8 cellular contexts compared by ENCODE assay signal in genomic region chr4:153204247-153205027, GRCh38. TPM values are rescaled to one million over a fixed set of nuclear protein-coding genes. Genes with fewer than 3 reads are reported as not detected.
DNase-seq lines count a peak whose midpoint lies in the region; FAIRE-seq and TF ChIP-seq lines count a peak whose summit lies in the region.

TRIM2 (plus strand) TSS chr4:153204443; CDS start chr4:153204531, 88 bp downstream.

- H3K56ac ChIP-seq in mesendoderm (ENCODE audit: low read length), result peak within 1 kb of the TSS; percentile 80

- H2AFZ ChIP-seq in endothelial cell of umbilical vein (ENCODE audit: low read depth, low read length), result peak within 1 kb of the TSS; percentile 62

- peak within 1 kb of the TSS; percentile 84 for H3K4me3 Mint-ChIP-seq in type B pancreatic cell

- H2AK5ac ChIP-seq in mesendoderm (ENCODE audit: low read length), result peak within 1 kb of the TSS; percentile 43

- no peaks in the 10 kb centered on the region for H3K9me1 ChIP-seq in endothelial cell of umbilical vein (replicated peaks; ENCODE audit: control insufficient read depth, extremely low read depth, insufficient read depth, low read length)

- no peak within 1 kb of the TSS for H3K23ac ChIP-seq in mesendoderm (ENCODE audit: low read length)

- WGBS in mesendoderm (ENCODE audit: extremely low coverage, insufficient coverage, low lambda C conversion rate), result no CpG with 5 or more reads among the region's 15 CpGs

- H3K4me1 Mint-ChIP-seq in type B pancreatic cell (ENCODE audit: unreplicated experiment), result peaks cover 27% of the 10 kb centered on the region

- no peak within 1 kb of the TSS for H3K9ac ChIP-seq in endothelial cell of umbilical vein (replicated peaks; ENCODE audit: extremely low read depth, insufficient read depth, low read length)
- H3K9ac ChIP-seq in mesendoderm (ENCODE audit: low read length), result peak within 1 kb of the TSS; percentile 63

- CTCF ChIA-PET in HEK293T (lab: Yijun Ruan, JAX) (interaction anchor here (0.6 to 4.1 kb wide), 9 partner anchors 9 to 121 kb away, joined by 3 to 17 read pairs (median 4); no protein-coding TSS in a partner anchor), endothelial cell of umbilical vein (lab: Charles Lee) (interaction anchor here (1.0 to 1.3 kb wide), 5 partner anchors 9 to 546 kb away, joined by 3 to 9 read pairs (median 3); no protein-coding TSS in a partner anchor)

- POLR2A ChIA-PET in HEK293T (lab: Yijun Ruan, JAX), result interaction anchor here (0.5 to 2.2 kb wide), 11 partner anchors 8 to 142 kb away, joined by 3 to 18 read pairs (median 4); no protein-coding TSS in a partner anchor
- POLR2A ChIA-PET in endothelial cell of umbilical vein (lab: Charles Lee), result no interaction called here

- H3K4me3 ChIP-seq in Peyer's patch (peak within 1 kb of the TSS in 3 of 4 donors; percentile 16 to 56 (median 43)), endothelial cell of umbilical vein (replicated peaks in 1 of 3; ENCODE audit: insufficient read depth in 1 of 3, low read depth in 1 of 3, low read length in 3 of 3) (no peak within 1 kb of the TSS), mesendoderm (ENCODE audit: low read length) (peak within 1 kb of the TSS; percentile 28)

- no peaks in the 10 kb centered on the region for H4K20me1 ChIP-seq in endothelial cell of umbilical vein (replicated peaks; ENCODE audit: control insufficient read depth, extremely low read depth, insufficient read depth, low read length)

- peak within 1 kb of the TSS; percentile 78 for H3K27ac Mint-ChIP-seq in type B pancreatic cell

- peak within 1 kb of the TSS in 3 of 4 donors; percentile 69 to 94 (median 88) for H3K27ac ChIP-seq in Peyer's patch
- no peak within 1 kb of the TSS for H3K27ac ChIP-seq in endothelial cell of umbilical vein (ENCODE audit: insufficient read depth, low read depth, low read length)
- H3K27ac ChIP-seq in mesendoderm (ENCODE audit: low read depth, low read length), result peak within 1 kb of the TSS; percentile 80

- TF ChIP-seq POLR2A in Peyer's patch (IDR thresholded peaks at IDR 0.05) (peak; percentile 72 to 81), endothelial cell of umbilical vein (IDR thresholded peaks at IDR 0.05; ENCODE audit: low read depth, low read length) (no peak)

- H4K5ac ChIP-seq in mesendoderm (ENCODE audit: low read length), result no peak within 1 kb of the TSS

- peak; percentile 93 for DNase-seq in Ammon's horn (ENCODE audit: low spot score)
- peak; percentile 56 for DNase-seq in HEK293T (ENCODE audit: extremely low spot score)
- DNase-seq in Peyer's patch, result peak; percentile 23 to 92 (median 83)
- DNase-seq in endothelial cell of umbilical vein (ENCODE audit: low read depth, low spot score), result peak; percentile 67
- DNase-seq in mesendoderm, result peak; percentile 86
- no peak for DNase-seq in type B pancreatic cell (ENCODE audit: extremely low spot score, unreplicated experiment)
- no peak for DNase-seq in cerebellar nuclear complex (lab: John Stamatoyannopoulos, UW)
- DNase-seq in stimulated activated CD4-positive, alpha-beta T cell treated with anti-CD3 and anti-CD28 coated beads, Interleukin-2, amount 100 ng/mL, for 24 hours, result no peak

- no peaks in the 10 kb centered on the region for H3K79me2 ChIP-seq in endothelial cell of umbilical vein (ENCODE audit: control insufficient read depth, insufficient read depth, low read length)
- no peaks in the 10 kb centered on the region for H3K79me2 ChIP-seq in mesendoderm (ENCODE audit: control insufficient read depth, insufficient read depth, low read length)

- H3K18ac ChIP-seq in mesendoderm (ENCODE audit: low read length), result peak within 1 kb of the TSS; percentile 62

- no peaks in the 10 kb centered on the region for H3K27me3 Mint-ChIP-seq in type B pancreatic cell

- dilution Hi-C loops in endothelial cell of umbilical vein (cut with MboI; ENCODE audit: extremely low pct_ligation_motif_present, low sequenced_read_pairs), result no loop called here

- H2BK15ac ChIP-seq in mesendoderm (replicated peaks; ENCODE audit: low read depth), result no peak within 1 kb of the TSS

- peak within 1 kb of the TSS; percentile 62 for H2BK5ac ChIP-seq in mesendoderm (ENCODE audit: low read length)

- H3K27me3 ChIP-seq in Peyer's patch, result no peaks in the 10 kb centered on the region
- no peaks in the 10 kb centered on the region for H3K27me3 ChIP-seq in endothelial cell of umbilical vein (ENCODE audit: control insufficient read depth in 2 of 2, insufficient read depth in 2 of 2, low read length in 2 of 2)
- no peaks in the 10 kb centered on the region for H3K27me3 ChIP-seq in mesendoderm (ENCODE audit: insufficient read depth, low read length, poor library complexity)

- H3K36me3 Mint-ChIP-seq in type B pancreatic cell, result no peaks in the 10 kb centered on the region

- no peak within 1 kb of the TSS for H3K4ac ChIP-seq in mesendoderm (ENCODE audit: low read depth, low read length)

- BruUV-seq in endothelial cell of umbilical vein (replicated peaks; lab: Mats Ljungman, UMichigan), result no TSS peak

- H3K36me3 ChIP-seq in Peyer's patch (no peaks in the 10 kb centered on the region), endothelial cell of umbilical vein (ENCODE audit: control insufficient read depth in 2 of 2, extremely low read depth in 1 of 2, insufficient read depth in 2 of 2, low read length in 2 of 2) (no peaks in the 10 kb centered on the region), mesendoderm (ENCODE audit: control insufficient read depth, insufficient read depth, low read length) (no peaks in the 10 kb centered on the region)

- H3K79me1 ChIP-seq in mesendoderm (ENCODE audit: low read length), result peaks cover 4% of the 10 kb centered on the region

- peak; percentile 91 for FAIRE-seq in endothelial cell of umbilical vein (lab: Jason Lieb, UNC)

- TF ChIP-seq CTCF in Peyer's patch (IDR thresholded peaks at IDR 0.05) (no peak), endothelial cell of umbilical vein (IDR thresholded peaks at IDR 0.05; ENCODE audit: extremely low read depth in 1 of 2, insufficient read depth in 1 of 2, low read depth in 1 of 2, low read length in 2 of 2) (no peak), type B pancreatic cell (conservative IDR thresholded peaks at IDR 0.05) (no peak)

- H4K8ac ChIP-seq in mesendoderm (ENCODE audit: low read depth, low read length), result no peak within 1 kb of the TSS

- H3K4me1 ChIP-seq in Peyer's patch, result peaks cover 0 to 7% (median 0%) of the 10 kb centered on the region in 4 donors
- H3K4me1 ChIP-seq in endothelial cell of umbilical vein (ENCODE audit: control insufficient read depth, extremely low read depth, insufficient read depth, low read length), result peaks cover 2% of the 10 kb centered on the region
- peaks cover 23% of the 10 kb centered on the region for H3K4me1 ChIP-seq in mesendoderm (ENCODE audit: control insufficient read depth, low read depth, low read length)

- peak within 1 kb of the TSS; percentile 82 for H3K4me2 ChIP-seq in endothelial cell of umbilical vein (ENCODE audit: insufficient read depth, low read length)
- H3K4me2 ChIP-seq in mesendoderm (ENCODE audit: low read length), result peak within 1 kb of the TSS; percentile 42

- peak within 1 kb of the TSS; percentile 80 for H2BK120ac ChIP-seq in mesendoderm (ENCODE audit: low read depth, low read length)

- no peaks in the 10 kb centered on the region for H3K9me3 Mint-ChIP-seq in type B pancreatic cell

- H3K9me3 ChIP-seq in Peyer's patch, result no peaks in the 10 kb centered on the region
- no peaks in the 10 kb centered on the region for H3K9me3 ChIP-seq in endothelial cell of umbilical vein (replicated peaks; ENCODE audit: control insufficient read depth, insufficient read depth, low read length)

- intact Hi-C loops in endothelial cell of umbilical vein (cut with micrococcal nuclease), result loop anchor here (1.0 kb wide), 1 partner anchor 19 kb away; no protein-coding TSS in a partner anchor

TF ChIP-seq in HEK293T, 16 proteins besides CTCF, POLR2A, EP300 and RAD21 (continues in another document):
- TF ChIP-seq NFRKB (IDR thresholded peaks at IDR 0.05), result no peak
- TF ChIP-seq FOXM1 (IDR thresholded peaks at IDR 0.05; ENCODE audit: borderline replicate concordance), result no peak
- no peak for TF ChIP-seq L3MBTL2 (conservative IDR thresholded peaks at IDR 0.05)
- TF ChIP-seq CTBP1 (IDR thresholded peaks at IDR 0.05; ENCODE audit: borderline replicate concordance), result no peak
- no peak for TF ChIP-seq LEF1 (IDR thresholded peaks at IDR 0.05; ENCODE audit: borderline replicate concordance)
- no peak for TF ChIP-seq FOXK2 (IDR thresholded peaks at IDR 0.05)
- no peak for TF ChIP-seq TARDBP (IDR thresholded peaks at IDR 0.05)
- no peak for TF ChIP-seq BHLHE40 (IDR thresholded peaks at IDR 0.05; ENCODE audit: borderline replicate concordance)
- no peak for TF ChIP-seq ELF4 (IDR thresholded peaks at IDR 0.05)

TF ChIP-seq in endothelial cell of umbilical vein, 7 proteins besides CTCF, POLR2A, EP300 and RAD21:
- TF ChIP-seq POLR2AphosphoS5 (IDR thresholded peaks at IDR 0.05; ENCODE audit: insufficient read depth, low read depth, low read length), result no peak
- TF ChIP-seq EZH2 (IDR thresholded peaks at IDR 0.05; ENCODE audit: borderline replicate concordance, low read depth, low read length, severe bottlenecking), result no peak
- no peak for TF ChIP-seq MAX (IDR thresholded peaks at IDR 0.05; ENCODE audit: insufficient read depth, insufficient read length)
- no peak for TF ChIP-seq FOS (IDR thresholded peaks at IDR 0.05; ENCODE audit: borderline replicate concordance, insufficient read depth, low read length)
- no peak for TF ChIP-seq MYC (IDR thresholded peaks at IDR 0.05; ENCODE audit: low read depth, low read length)
- no peak for TF ChIP-seq GATA2 (IDR thresholded peaks at IDR 0.05; ENCODE audit: insufficient read depth, insufficient read length, low read depth, low read length)
- no peak for TF ChIP-seq JUN (IDR thresholded peaks at IDR 0.05; ENCODE audit: borderline replicate concordance, insufficient read depth, insufficient read length, low read depth)

RNA-seq across cellular contexts. Expression of gene TRIM2, which starts in this region (rescaled TPM):
- total RNA-seq in Peyer's patch (100 to 1,000 TPM in 3 of 4 donors, 10 to 100 TPM in 1; 58.6 to 158 (median 144) TPM), endothelial cell of umbilical vein (16.4 and 19.7 TPM in 2 replicates), type B pancreatic cell (ENCODE audit: low replicate concordance) (83.1 and 105 TPM in 2 replicates)
- 6.8 TPM in 2 replicates for polyA plus RNA-seq in endothelial cell of umbilical vein
- 3.7 and 4.9 TPM in 2 replicates for polyA plus RNA-seq in endothelial cell of umbilical vein (2011; cell fraction: cytosol; rRNA removed)
- polyA plus RNA-seq in endothelial cell of umbilical vein (2011; cell fraction: nucleus; rRNA removed), result 9.4 and 12.4 TPM in 2 replicates
- 1.9 and 4.7 TPM in 2 replicates for polyA plus RNA-seq in endothelial cell of umbilical vein (2012)
- polyA minus RNA-seq in endothelial cell of umbilical vein, result 35.6 and 40.0 TPM in 2 replicates
- 7.2 TPM for polyA minus RNA-seq in endothelial cell of umbilical vein (2011; cell fraction: cytosol; rRNA and poly(A)+ RNA removed)
- 18.8 and 19.6 TPM in 2 replicates for polyA minus RNA-seq in endothelial cell of umbilical vein (2011; cell fraction: nucleus; rRNA and poly(A)+ RNA removed)
- polyA plus RNA-seq in mesendoderm (2013, experiment 1 of 2), result 13.0 TPM
- 13.2 TPM for polyA plus RNA-seq in mesendoderm (2013, experiment 2 of 2)

Comparison
In these comparisons a context has a peak if more than half of its experiments do, and no peak if none do; other contexts are left out.
1. DNase-seq: peak in Ammon's horn (single experiment), HEK293T (single experiment), Peyer's patch (3 of 3), endothelial cell of umbilical vein (single experiment) and mesendoderm (single experiment); none in type B pancreatic cell (single experiment), cerebellar nuclear complex (0 of 2) and stimulated activated CD4-positive, alpha-beta T cell treated with anti-CD3 and anti-CD28 coated beads, Interleukin-2, amount 100 ng/mL, for 24 hours (0 of 2).
2. H3K4me3 ChIP-seq: peak in Peyer's patch (3 of 4) and mesendoderm (single experiment); none in endothelial cell of umbilical vein (0 of 3).